Comparison of ENCODE assay signal across 20 cellular contexts in the genomic region with DNA sequence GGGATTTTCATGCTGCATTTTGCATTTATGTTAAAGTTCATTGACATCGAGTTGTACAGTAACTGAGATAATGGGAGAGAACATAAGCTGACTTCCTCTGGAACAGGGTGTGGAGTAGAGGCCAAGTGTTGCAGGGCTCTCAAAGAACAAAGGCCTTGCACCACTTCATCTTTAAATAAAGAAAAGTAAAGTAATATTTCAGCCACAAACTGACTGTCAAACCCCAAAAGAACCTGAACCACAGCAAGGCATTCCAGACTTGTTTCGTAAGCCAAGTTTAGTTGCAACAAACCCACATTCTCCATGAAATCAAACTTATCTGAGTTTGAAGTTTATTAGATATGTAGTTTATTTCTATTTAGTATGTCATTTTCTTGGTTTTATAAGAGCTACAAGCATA. TPM values are rescaled to one million over a fixed set of nuclear protein-coding genes. Genes with fewer than 3 reads are reported as not detected.
DNase-seq lines count a peak whose midpoint lies in the region; ATAC-seq and TF ChIP-seq lines count a peak whose summit lies in the region.
"Had no signal": no experiment of that assay in that cellular context is flagged by ENCODE, and none has a peak within 500 bp of the region (broad histone marks: within the 10 kb centered on the region; RNA-seq: fewer than 3 reads in every experiment).

No MANE protein-coding gene starts in this region.

- no peaks in the 10 kb centered on the region for H3K27me3 ChIP-seq in GM23338 (ENCODE audit: insufficient read depth)
- H3K27me3 ChIP-seq: gastroesophageal sphincter, ovary had no signal

- peak; percentile 70 to 74 for DNase-seq in AML-193 (lab: John Stamatoyannopoulos, UW)
- peak; percentile 94 for DNase-seq in MV-4-11 (lab: John Stamatoyannopoulos, UW)
- DNase-seq in astrocyte of the cerebellum (ENCODE audit: low read depth) = peak; percentile 59
- no peak for DNase-seq in mesothelial cell of epicardium (ENCODE audit: low spot score in 2 of 2, unreplicated experiment in 2 of 2)
- DNase-seq in GM19238 (ENCODE audit: insufficient read length, low spot score) = no peak
- no peak for DNase-seq in GM23338 (ENCODE audit: low spot score)
- no peak for DNase-seq in superior temporal gyrus (ENCODE audit: extremely low spot score)
- DNase-seq: activated CD4-positive, alpha-beta T cell treated with anti-CD3 and anti-CD28 coated beads for 48 hours; activated T-cell treated with anti-CD3 and anti-CD28 coated beads, Interleukin-2, amount 50 U/mL, for 72 hours; anterior cingulate cortex; DMS153; immature natural killer cell; NCI-H1105; NCI-H510A treated with DMSO at 0.1 percent for 48 hours; ovary; stimulated activated CD4-positive, alpha-beta T cell treated with anti-CD3 and anti-CD28 coated beads, Interleukin-12 subunit alpha, Interleukin-12 subunit beta, amount 100 ng/mL, for 4 hours; T-helper 9 cell had no signal

- H3K4me1 Mint-ChIP-seq in mesothelial cell of epicardium (peaks cover 77% of the 10 kb centered on the region), GM23338 (peaks cover 5% of the 10 kb centered on the region; the same call in 2 of the 3 replicates)
- H3K4me1 Mint-ChIP-seq: immature natural killer cell had no signal

- H2AFZ ChIP-seq in GM23338 = no peak overlapping the region

- no peak for ATAC-seq in HG02588 (IDR thresholded peaks at IDR 0.05; ENCODE audit: unreplicated experiment)
- ATAC-seq in GM23338 = no peak
- ATAC-seq: activated T-cell treated with anti-CD3 and anti-CD28 coated beads, Interleukin-2, amount 50 U/mL, for 72 hours; gastroesophageal sphincter had no signal

- no peaks in the 10 kb centered on the region for H3K36me3 ChIP-seq in GM23338 (ENCODE audit: insufficient read depth)
- H3K36me3 ChIP-seq: gastroesophageal sphincter, ovary had no signal

- no peak overlapping the region for H3K4me2 ChIP-seq in GM23338

- no peaks in the 10 kb centered on the region for H3K9me3 Mint-ChIP-seq in mesothelial cell of epicardium
- H3K9me3 Mint-ChIP-seq in GM23338 = no peaks in the 10 kb centered on the region
- H3K9me3 Mint-ChIP-seq: activated T-cell treated with anti-CD3 and anti-CD28 coated beads, Interleukin-2, amount 50 U/mL, for 72 hours had no signal

- H3K4me1 ChIP-seq in GM23338 (ENCODE audit: insufficient read depth) = no peaks in the 10 kb centered on the region

- H3K4me3 ChIP-seq in astrocyte of the cerebellum (ENCODE audit: low read depth, low read length) (no peak overlapping the region), GM23338 (no peak overlapping the region)
- H3K4me3 ChIP-seq: gastroesophageal sphincter, ovary had no signal

- no peaks in the 10 kb centered on the region for H3K36me3 Mint-ChIP-seq in mesothelial cell of epicardium
- no peaks in the 10 kb centered on the region for H3K36me3 Mint-ChIP-seq in GM23338 (ENCODE audit: low read depth)
- H3K36me3 Mint-ChIP-seq: immature natural killer cell had no signal

- H3K27ac Mint-ChIP-seq in mesothelial cell of epicardium (peak overlapping the region; percentile 73), GM23338 (no peak overlapping the region)
- H3K27ac Mint-ChIP-seq: activated T-cell treated with anti-CD3 and anti-CD28 coated beads, Interleukin-2, amount 50 U/mL, for 72 hours; immature natural killer cell had no signal

- in situ Hi-C loops in astrocyte of the cerebellum (cut with HindIII; ENCODE audit: low sequenced_read_pairs) = no loop called here

- no peaks in the 10 kb centered on the region for H3F3A ChIP-seq in GM23338 (replicated peaks; ENCODE audit: low read depth)

- no peak overlapping the region for H3K27ac ChIP-seq in GM23338 (ENCODE audit: low read depth)
- H3K27ac ChIP-seq: gastroesophageal sphincter, ovary had no signal

- H3K79me2 ChIP-seq in GM23338 (replicated peaks; ENCODE audit: insufficient read depth) = no peaks in the 10 kb centered on the region

- H3K4me3 Mint-ChIP-seq in mesothelial cell of epicardium (no peak overlapping the region), GM23338 (no peak overlapping the region)
- H3K4me3 Mint-ChIP-seq: activated T-cell treated with anti-CD3 and anti-CD28 coated beads, Interleukin-2, amount 50 U/mL, for 72 hours; immature natural killer cell had no signal

- H4K20me1 ChIP-seq in GM23338 (replicated peaks; ENCODE audit: insufficient read depth) = no peaks in the 10 kb centered on the region

- H3K27me3 Mint-ChIP-seq in mesothelial cell of epicardium (ENCODE audit: low read depth) = no peaks in the 10 kb centered on the region
- H3K27me3 Mint-ChIP-seq in GM23338 (ENCODE audit: insufficient read depth, low read depth, poor library complexity) = no peaks in the 10 kb centered on the region

- TF ChIP-seq CTCF in astrocyte of the cerebellum (IDR thresholded peaks at IDR 0.05; ENCODE audit: low read depth, low read length, missing control alignments) (no peak), mesothelial cell of epicardium (IDR thresholded peaks at IDR 0.05; ENCODE audit: unreplicated experiment) (no peak), GM23338 (conservative IDR thresholded peaks at IDR 0.05; ENCODE audit: low read depth in 2 of 2) (no peak)

- H3K9me2 ChIP-seq in GM23338 (ENCODE audit: insufficient read depth) = no peaks in the 10 kb centered on the region

TF ChIP-seq in GM23338, 12 proteins besides CTCF, POLR2A, EP300 and RAD21 (continues in another document):
- no peak for TF ChIP-seq REST (IDR thresholded peaks at IDR 0.05; ENCODE audit: unreplicated experiment)
- no peak for TF ChIP-seq CREB1 (CRISPR knock-in tag; IDR thresholded peaks at IDR 0.05; ENCODE audit: low read depth)

RNA-seq across cellular contexts. Expression of gene HMGCS2, which starts 19.1 kb away (rescaled TPM):
- 0.47 to 1.4 TPM (median 0.51 TPM) in 3 replicates for total RNA-seq in mesothelial cell of epicardium
- total RNA-seq in GM23338 (2014; rRNA removed; shearing (Covaris generic)) = not detected in 2 replicates
- polyA plus RNA-seq in GM23338 (2016; fragmentation: Nextera tagmentation; extraction: Ambion mirVana) = not detected in 2 replicates
- total RNA-seq: activated T-cell treated with anti-CD3 and anti-CD28 coated beads, Interleukin-2, amount 50 U/mL, for 72 hours; temporal lobe had no signal
- polyA plus RNA-seq: immature natural killer cell had no signal

RNA-seq across cellular contexts. Expression of gene REG4, which starts 23.5 kb away (rescaled TPM):
- 0.16 to 0.29 TPM in 2 of 3 replicates, not detected in the other for total RNA-seq in mesothelial cell of epicardium
- total RNA-seq in GM23338 (2014; rRNA removed; shearing (Covaris generic)) = not detected in 2 replicates
- not detected in 2 replicates for polyA plus RNA-seq in GM23338 (2016; fragmentation: Nextera tagmentation; extraction: Ambion mirVana)
- total RNA-seq: gastroesophageal sphincter, temporal lobe had no signal
- polyA plus RNA-seq: immature natural killer cell, ovary had no signal

Comparison
In these comparisons a context has a peak if more than half of its experiments do, and no peak if none do; other contexts are left out.
1. DNase-seq: peak in AML-193 (2 of 2), MV-4-11 (single experiment) and astrocyte of the cerebellum (single experiment); none in mesothelial cell of epicardium (0 of 2), GM19238 (single experiment), GM23338 (single experiment) and superior temporal gyrus (single experiment).